Comparison of ENCODE assay signal across 1 cellular context in the genomic region with DNA sequence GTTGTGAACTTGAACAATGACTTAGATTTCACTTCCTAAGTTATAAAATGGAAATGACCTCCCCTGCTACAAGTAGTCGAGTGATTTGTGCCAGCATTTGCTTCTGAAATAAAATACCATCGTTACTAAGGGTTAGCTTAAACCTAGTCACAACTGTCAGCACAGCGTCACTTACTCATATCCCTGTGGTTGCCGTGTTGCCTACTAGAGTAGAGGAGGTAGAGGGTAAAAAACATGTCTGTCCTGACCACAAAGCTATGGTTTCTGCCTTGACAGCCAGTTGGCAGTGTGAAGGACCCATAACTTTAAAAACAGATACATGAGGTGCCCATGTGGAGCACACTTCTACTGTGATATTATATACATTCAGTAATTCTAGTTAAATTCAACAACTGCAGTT.
TF ChIP-seq lines count a peak whose summit lies in the region.

No MANE protein-coding gene starts in this region.

TF ChIP-seq in WTC11, 78 proteins besides CTCF, POLR2A, EP300 and RAD21 (continued from another document):
- TF ChIP-seq, protein P1, sequence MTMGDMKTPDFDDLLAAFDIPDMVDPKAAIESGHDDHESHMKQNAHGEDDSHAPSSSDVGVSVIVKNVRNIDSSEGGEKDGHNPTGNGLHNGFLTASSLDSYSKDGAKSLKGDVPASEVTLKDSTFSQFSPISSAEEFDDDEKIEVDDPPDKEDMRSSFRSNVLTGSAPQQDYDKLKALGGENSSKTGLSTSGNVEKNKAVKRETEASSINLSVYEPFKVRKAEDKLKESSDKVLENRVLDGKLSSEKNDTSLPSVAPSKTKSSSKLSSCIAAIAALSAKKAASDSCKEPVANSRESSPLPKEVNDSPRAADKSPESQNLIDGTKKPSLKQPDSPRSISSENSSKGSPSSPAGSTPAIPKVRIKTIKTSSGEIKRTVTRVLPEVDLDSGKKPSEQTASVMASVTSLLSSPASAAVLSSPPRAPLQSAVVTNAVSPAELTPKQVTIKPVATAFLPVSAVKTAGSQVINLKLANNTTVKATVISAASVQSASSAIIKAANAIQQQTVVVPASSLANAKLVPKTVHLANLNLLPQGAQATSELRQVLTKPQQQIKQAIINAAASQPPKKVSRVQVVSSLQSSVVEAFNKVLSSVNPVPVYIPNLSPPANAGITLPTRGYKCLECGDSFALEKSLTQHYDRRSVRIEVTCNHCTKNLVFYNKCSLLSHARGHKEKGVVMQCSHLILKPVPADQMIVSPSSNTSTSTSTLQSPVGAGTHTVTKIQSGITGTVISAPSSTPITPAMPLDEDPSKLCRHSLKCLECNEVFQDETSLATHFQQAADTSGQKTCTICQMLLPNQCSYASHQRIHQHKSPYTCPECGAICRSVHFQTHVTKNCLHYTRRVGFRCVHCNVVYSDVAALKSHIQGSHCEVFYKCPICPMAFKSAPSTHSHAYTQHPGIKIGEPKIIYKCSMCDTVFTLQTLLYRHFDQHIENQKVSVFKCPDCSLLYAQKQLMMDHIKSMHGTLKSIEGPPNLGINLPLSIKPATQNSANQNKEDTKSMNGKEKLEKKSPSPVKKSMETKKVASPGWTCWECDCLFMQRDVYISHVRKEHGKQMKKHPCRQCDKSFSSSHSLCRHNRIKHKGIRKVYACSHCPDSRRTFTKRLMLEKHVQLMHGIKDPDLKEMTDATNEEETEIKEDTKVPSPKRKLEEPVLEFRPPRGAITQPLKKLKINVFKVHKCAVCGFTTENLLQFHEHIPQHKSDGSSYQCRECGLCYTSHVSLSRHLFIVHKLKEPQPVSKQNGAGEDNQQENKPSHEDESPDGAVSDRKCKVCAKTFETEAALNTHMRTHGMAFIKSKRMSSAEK (CRISPR knock-in tag; IDR thresholded peaks at IDR 0.05; ENCODE audit: borderline replicate concordance): no peak
- TF ChIP-seq, protein P2, sequence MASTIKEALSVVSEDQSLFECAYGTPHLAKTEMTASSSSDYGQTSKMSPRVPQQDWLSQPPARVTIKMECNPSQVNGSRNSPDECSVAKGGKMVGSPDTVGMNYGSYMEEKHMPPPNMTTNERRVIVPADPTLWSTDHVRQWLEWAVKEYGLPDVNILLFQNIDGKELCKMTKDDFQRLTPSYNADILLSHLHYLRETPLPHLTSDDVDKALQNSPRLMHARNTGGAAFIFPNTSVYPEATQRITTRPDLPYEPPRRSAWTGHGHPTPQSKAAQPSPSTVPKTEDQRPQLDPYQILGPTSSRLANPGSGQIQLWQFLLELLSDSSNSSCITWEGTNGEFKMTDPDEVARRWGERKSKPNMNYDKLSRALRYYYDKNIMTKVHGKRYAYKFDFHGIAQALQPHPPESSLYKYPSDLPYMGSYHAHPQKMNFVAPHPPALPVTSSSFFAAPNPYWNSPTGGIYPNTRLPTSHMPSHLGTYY (CRISPR knock-in tag; IDR thresholded peaks at IDR 0.05): no peak
- no peak for TF ChIP-seq ZNF121 (CRISPR knock-in tag; IDR thresholded peaks at IDR 0.05)
